Comparison of ENCODE assay signal across 7 cellular contexts in genomic region chr6:122141246-122141645, GRCh38.
"Had no signal": no experiment of that assay in that cellular context is flagged by ENCODE, and none has a peak within 500 bp of the region (broad histone marks: within the 10 kb centered on the region; RNA-seq: fewer than 3 reads in every experiment).

No MANE protein-coding gene starts in this region.

- H3K9ac ChIP-seq: KMS-11 had no signal

- H3K4me2 ChIP-seq: KMS-11 had no signal

- H3K4me3 ChIP-seq: K562 had no signal

- ATAC-seq: HepG2, K562 had no signal

- H3K27ac ChIP-seq: HL-60, KMS-11 had no signal

- DNase-seq: IMR-90, KBM-7, KG1 had no signal
